17 cellular contexts compared by ENCODE assay signal in genomic region chr2:85593023-85593422, GRCh38. TPM values are rescaled to one million over a fixed set of nuclear protein-coding genes. Genes with fewer than 3 reads are reported as not detected.
DNase-seq lines count a peak whose midpoint lies in the region; ATAC-seq and TF ChIP-seq lines count a peak whose summit lies in the region.
"Had no signal": no experiment of that assay in that cellular context is flagged by ENCODE, and none has a peak within 500 bp of the region (broad histone marks: within the 10 kb centered on the region; RNA-seq: fewer than 3 reads in every experiment).

No MANE protein-coding gene starts in this region.

- no peak overlapping the region for H4K12ac ChIP-seq in trophoblast cell (ENCODE audit: low read depth, low read length)

- POLR2A ChIA-PET in IMR-90 (lab: Charles Lee; ENCODE audit: unreplicated experiment) = no interaction called here

- no peak overlapping the region for H3K14ac ChIP-seq in IMR-90 (replicated peaks; ENCODE audit: low read depth, low read length)
- no peak overlapping the region for H3K14ac ChIP-seq in trophoblast cell (ENCODE audit: low read length)

- H2AK9ac ChIP-seq in IMR-90 (replicated peaks; ENCODE audit: low read depth, low read length, poor library complexity) = no peak overlapping the region

- H3K23ac ChIP-seq in IMR-90 (ENCODE audit: low read depth, low read length) = no peak overlapping the region
- H3K23ac ChIP-seq in trophoblast cell (ENCODE audit: low read length) = no peak overlapping the region

- no peaks in the 10 kb centered on the region for H3K27me3 Mint-ChIP-seq in activated T-cell treated with anti-CD3 and anti-CD28 coated beads, Interleukin-2, amount 50 U/mL, for 24 hours
- H3K27me3 Mint-ChIP-seq: CD4-positive, CD25-positive, alpha-beta regulatory T cell had no signal

- no peak for DNase-seq in activated T-cell treated with anti-CD3 and anti-CD28 coated beads, Interleukin-2, amount 50 U/mL, for 24 hours
- no peak for DNase-seq in activated T-cell treated with anti-CD3 and anti-CD28 coated beads, Interleukin-2, amount 50 U/mL, for 1 hour
- DNase-seq in IMR-90 (no peak), islet precursor cell (peak; percentile 48), trophoblast cell (peak; percentile 79 to 88), NK-92 (lab: John Stamatoyannopoulos, UW; ENCODE audit: unreplicated experiment) (no peak), HAP-1 (ENCODE audit: low spot score in 2 of 2) (no peak), HUDEP-2 (lab: John Stamatoyannopoulos, UW; ENCODE audit: unreplicated experiment in 76 of 76) (no peak)
- DNase-seq: AML-193; CD4-positive, CD25-positive, alpha-beta regulatory T cell; GF-D8; NCI-H1092 treated with DMSO at 0.1 percent for 48 hours; NCI-H187; NCI-H69; PC-9 had no signal

- no peak for ATAC-seq in IMR-90 (ENCODE audit: low read depth)
- ATAC-seq: HCT116 had no signal

- intact Hi-C loops in IMR-90 (cut with micrococcal nuclease) = no loop called here

- H3K27ac Mint-ChIP-seq in activated T-cell treated with anti-CD3 and anti-CD28 coated beads, Interleukin-2, amount 50 U/mL, for 24 hours = peak overlapping the region; percentile 57

- H4K8ac ChIP-seq in IMR-90 (ENCODE audit: low read depth in 2 of 2, low read length in 2 of 2) = no peak overlapping the region
- no peak overlapping the region for H4K8ac ChIP-seq in trophoblast cell (ENCODE audit: low read depth, low read length)

- no peak overlapping the region for H2BK12ac ChIP-seq in trophoblast cell (ENCODE audit: low read length)

- BruUV-seq in IMR-90 (replicated peaks; lab: Mats Ljungman, UMichigan) = no TSS peak

- no peaks in the 10 kb centered on the region for H3K9me3 Mint-ChIP-seq in activated T-cell treated with anti-CD3 and anti-CD28 coated beads, Interleukin-2, amount 50 U/mL, for 24 hours
- H3K9me3 Mint-ChIP-seq: CD4-positive, CD25-positive, alpha-beta regulatory T cell had no signal

- no peak overlapping the region for H3K56ac ChIP-seq in IMR-90 (ENCODE audit: extremely low read depth, insufficient read depth, low read length)

- no peak overlapping the region for H3K27ac ChIP-seq in IMR-90 (ENCODE audit: insufficient read depth, low read length)
- no peak overlapping the region for H3K27ac ChIP-seq in trophoblast cell (ENCODE audit: low read depth, low read length)
- H3K27ac ChIP-seq: KMS-11, PC-9 had no signal

- H3K9me1 ChIP-seq in IMR-90 (ENCODE audit: insufficient read depth, low read length) = peaks cover 34% of the 10 kb centered on the region

- H3K36me3 ChIP-seq in IMR-90 (ENCODE audit: control insufficient read depth, insufficient read depth, low read length) (peaks cover 13% of the 10 kb centered on the region), trophoblast cell (ENCODE audit: control insufficient read depth in 1 of 2, insufficient read depth in 2 of 2, low read length in 2 of 2) (peaks cover 13 to 14% of the 10 kb centered on the region in 2 experiments), HAP-1 (replicated peaks) (peaks cover 13% of the 10 kb centered on the region)

- TF ChIP-seq RAD21 in IMR-90 (IDR thresholded peaks at IDR 0.05; ENCODE audit: low read length) = no peak

- peaks cover 5% of the 10 kb centered on the region for H3K79me2 ChIP-seq in trophoblast cell (ENCODE audit: control insufficient read depth, insufficient read depth, low read length, poor library complexity)

- CTCF ChIA-PET in IMR-90 (lab: Yijun Ruan, JAX) = no interaction called here

- H3K4me1 Mint-ChIP-seq in activated T-cell treated with anti-CD3 and anti-CD28 coated beads, Interleukin-2, amount 50 U/mL, for 24 hours (ENCODE audit: low read depth) = peaks cover 37% of the 10 kb centered on the region

- TF ChIP-seq CTCF in IMR-90 (conservative IDR thresholded peaks at IDR 0.05; ENCODE audit: low read depth, low read length) = no peak

- peaks cover 26% of the 10 kb centered on the region for H3K4me1 ChIP-seq in IMR-90 (ENCODE audit: control insufficient read depth, insufficient read depth, low read length)
- peaks cover 9 to 18% of the 10 kb centered on the region in 2 experiments for H3K4me1 ChIP-seq in trophoblast cell (ENCODE audit: control insufficient read depth in 1 of 2, insufficient read depth in 2 of 2, low read length in 2 of 2)
- H3K4me1 ChIP-seq in HAP-1 = peaks cover 7% of the 10 kb centered on the region; the same call in 1 of the 2 replicates

- no peak overlapping the region for H3K18ac ChIP-seq in IMR-90 (ENCODE audit: low read depth, low read length)
- H3K18ac ChIP-seq in trophoblast cell (ENCODE audit: low read length) = no peak overlapping the region

- H3K9ac ChIP-seq in IMR-90 (ENCODE audit: low read depth, low read length) (no peak overlapping the region), trophoblast cell (ENCODE audit: low read length) (no peak overlapping the region)
- H3K9ac ChIP-seq: KMS-11 had no signal

- no peak overlapping the region for H3K4me3 Mint-ChIP-seq in activated T-cell treated with anti-CD3 and anti-CD28 coated beads, Interleukin-2, amount 50 U/mL, for 24 hours

- no peak overlapping the region for H3K4me3 ChIP-seq in IMR-90 (ENCODE audit: insufficient read depth, low read depth, low read length)
- no peak overlapping the region for H3K4me3 ChIP-seq in trophoblast cell (ENCODE audit: low read depth, low read length)
- H3K4me3 ChIP-seq in HAP-1 = no peak overlapping the region
- H3K4me3 ChIP-seq: PC-9 had no signal

- no peak overlapping the region for H2AFZ ChIP-seq in IMR-90 (replicated peaks; ENCODE audit: low read length, poor library complexity)
- no peak overlapping the region for H2AFZ ChIP-seq in trophoblast cell (ENCODE audit: insufficient read depth, low read length, poor library complexity)
- H2AFZ ChIP-seq: PC-9 had no signal

- WGBS in IMR-90 (ENCODE audit: extremely low coverage in 2 of 2, insufficient read length in 1 of 2), 2 experiments = 62% methylated on average over 3 of the region's 3 CpGs; no CpG with 5 or more reads in 1 of the 2 experiments
- no CpG with 5 or more reads among the region's 3 CpGs for WGBS in trophoblast cell (ENCODE audit: extremely low coverage, insufficient coverage, insufficient read length)

- H2BK120ac ChIP-seq in IMR-90 (ENCODE audit: low read depth, low read length) (no peak overlapping the region), trophoblast cell (ENCODE audit: insufficient read depth, low read length, poor library complexity) (no peak overlapping the region)

- no peak overlapping the region for H2BK15ac ChIP-seq in IMR-90 (ENCODE audit: low read depth, low read length)

- H3K79me1 ChIP-seq in IMR-90 (ENCODE audit: low read depth in 1 of 2, low read length in 2 of 2) = peaks cover 42 to 77% of the 10 kb centered on the region in 2 experiments
- peaks cover 7% of the 10 kb centered on the region for H3K79me1 ChIP-seq in trophoblast cell (ENCODE audit: low read length)

- H4K20me1 ChIP-seq in IMR-90 (ENCODE audit: insufficient read depth, low read length) = peaks cover 23% of the 10 kb centered on the region

- no peaks in the 10 kb centered on the region for H3K9me3 ChIP-seq in IMR-90 (ENCODE audit: control insufficient read depth, insufficient read depth, low read length)
- no peaks in the 10 kb centered on the region for H3K9me3 ChIP-seq in trophoblast cell (ENCODE audit: insufficient read depth, low read depth, low read length)
- no peaks in the 10 kb centered on the region for H3K9me3 ChIP-seq in HAP-1

- H2BK5ac ChIP-seq in IMR-90 (ENCODE audit: low read depth, low read length, poor library complexity, severe bottlenecking) (no peak overlapping the region), trophoblast cell (ENCODE audit: low read depth, low read length, poor library complexity) (no peak overlapping the region)

- peaks cover 31% of the 10 kb centered on the region for H3K36me3 Mint-ChIP-seq in activated T-cell treated with anti-CD3 and anti-CD28 coated beads, Interleukin-2, amount 50 U/mL, for 24 hours (ENCODE audit: low read depth)

- dilution Hi-C loops in IMR-90 (cut with HindIII; ENCODE audit: low sequenced_read_pairs, unreplicated experiment) = no loop called here

- H3K27me3 ChIP-seq in IMR-90 (ENCODE audit: control insufficient read depth, insufficient read depth, low read length) = no peaks in the 10 kb centered on the region
- no peaks in the 10 kb centered on the region for H3K27me3 ChIP-seq in trophoblast cell (ENCODE audit: insufficient read depth, low read length)
- H3K27me3 ChIP-seq in HAP-1 (ENCODE audit: low read depth) = no peaks in the 10 kb centered on the region

- no peak overlapping the region for H4K5ac ChIP-seq in IMR-90 (ENCODE audit: low read depth, low read length)

- H3K4me2 ChIP-seq in IMR-90 (ENCODE audit: low read depth, low read length) = no peak overlapping the region
- H3K4me2 ChIP-seq in trophoblast cell (ENCODE audit: low read length) = no peak overlapping the region
- H3K4me2 ChIP-seq: KMS-11, PC-9 had no signal

- no peak overlapping the region for H3K4ac ChIP-seq in IMR-90 (ENCODE audit: low read depth, low read length)
- H3K4ac ChIP-seq in trophoblast cell (ENCODE audit: low read depth, low read length) = no peak overlapping the region

- in situ Hi-C loops in IMR-90 (cut with MboI; ENCODE audit: low sequenced_read_pairs) = no loop called here
- in situ Hi-C loops in HAP-1 (cut with MboI; ENCODE audit: low sequenced_read_pairs) = no loop called here

- H2AK5ac ChIP-seq in IMR-90 (ENCODE audit: low read depth, low read length) = peak overlapping the region; percentile 43; the same call in 1 of the 2 replicates
- H2AK5ac ChIP-seq in trophoblast cell (ENCODE audit: low read length) = no peak overlapping the region

- H4K91ac ChIP-seq in IMR-90 (ENCODE audit: insufficient read depth, low read depth, low read length) = no peak overlapping the region
- no peak overlapping the region for H4K91ac ChIP-seq in trophoblast cell (ENCODE audit: low read depth, low read length)

- no peak overlapping the region for H2BK20ac ChIP-seq in IMR-90 (ENCODE audit: low read depth, low read length)

- TF ChIP-seq POLR2A in IMR-90 (IDR thresholded peaks at IDR 0.05; ENCODE audit: low read depth, low read length) = no peak

RNA-seq across cellular contexts. Expression of gene RNF181, which starts 2.5 kb away (rescaled TPM):
- 326 and 498 TPM in 2 replicates for total RNA-seq in IMR-90 (2012; rRNA removed)
- polyA plus RNA-seq in IMR-90 (2012; rRNA removed) = 438 and 481 TPM in 2 replicates
- polyA plus RNA-seq in IMR-90 (2012; cell fraction: cytosol; rRNA removed) = 538 and 709 TPM in 2 replicates
- 203 and 232 TPM in 2 replicates for polyA plus RNA-seq in IMR-90 (2012; cell fraction: nucleus; rRNA removed; ENCODE audit: low replicate concordance)
- polyA plus RNA-seq in trophoblast cell (2013) = 201 and 212 TPM in 2 replicates

RNA-seq across cellular contexts. Expression of gene VAMP5, which starts 8.8 kb away (rescaled TPM):
- 13.8 and 27.8 TPM in 2 replicates for total RNA-seq in IMR-90 (2012; rRNA removed)
- 103 and 121 TPM in 2 replicates for polyA plus RNA-seq in IMR-90 (2012; rRNA removed)
- polyA plus RNA-seq in IMR-90 (2012; cell fraction: cytosol; rRNA removed) = 209 and 319 TPM in 2 replicates
- 51.1 and 83.2 TPM in 2 replicates for polyA plus RNA-seq in IMR-90 (2012; cell fraction: nucleus; rRNA removed; ENCODE audit: low replicate concordance)
- 9.0 and 9.3 TPM in 2 replicates for polyA plus RNA-seq in trophoblast cell (2013)

RNA-seq across cellular contexts. Expression of gene TMEM150A, which starts 9.5 kb away (rescaled TPM):
- total RNA-seq in IMR-90 (2012; rRNA removed) = 4.7 and 4.8 TPM in 2 replicates
- 16.3 and 19.1 TPM in 2 replicates for polyA plus RNA-seq in IMR-90 (2012; rRNA removed)
- polyA plus RNA-seq in IMR-90 (2012; cell fraction: cytosol; rRNA removed) = 15.8 and 27.0 TPM in 2 replicates
- 30.8 and 68.9 TPM in 2 replicates for polyA plus RNA-seq in IMR-90 (2012; cell fraction: nucleus; rRNA removed; ENCODE audit: low replicate concordance)
- polyA plus RNA-seq in trophoblast cell (2013) = 10.1 and 10.9 TPM in 2 replicates

RNA-seq across cellular contexts. Expression of gene VAMP8, which starts 15.6 kb away (rescaled TPM):
- total RNA-seq in IMR-90 (2012; rRNA removed) = 0.83 and 0.90 TPM in 2 replicates
- 1.7 and 1.9 TPM in 2 replicates for polyA plus RNA-seq in IMR-90 (2012; rRNA removed)
- 0.82 and 2.4 TPM in 2 replicates for polyA plus RNA-seq in IMR-90 (2012; cell fraction: cytosol; rRNA removed)
- 0.13 and 2.1 TPM in 2 replicates for polyA plus RNA-seq in IMR-90 (2012; cell fraction: nucleus; rRNA removed; ENCODE audit: low replicate concordance)
- polyA plus RNA-seq in trophoblast cell (2013) = 104 and 109 TPM in 2 replicates

RNA-seq across cellular contexts. Expression of gene C2orf68, which starts 18.8 kb away (rescaled TPM):
- total RNA-seq in IMR-90 (2012; rRNA removed) = 5.8 and 6.8 TPM in 2 replicates
- polyA plus RNA-seq in IMR-90 (2012; rRNA removed) = 6.7 and 10.1 TPM in 2 replicates
- polyA plus RNA-seq in IMR-90 (2012; cell fraction: cytosol; rRNA removed) = 2.2 and 3.1 TPM in 2 replicates
- 7.7 and 18.6 TPM in 2 replicates for polyA plus RNA-seq in IMR-90 (2012; cell fraction: nucleus; rRNA removed; ENCODE audit: low replicate concordance)
- 35.7 and 37.4 TPM in 2 replicates for polyA plus RNA-seq in trophoblast cell (2013)

Comparison
In these comparisons a context has a peak if more than half of its experiments do, and no peak if none do; other contexts are left out.
1. DNase-seq: peak in islet precursor cell (single experiment) and trophoblast cell (2 of 2); none in activated T-cell treated with anti-CD3 and anti-CD28 coated beads, Interleukin-2, amount 50 U/mL, for 24 hours (single experiment), activated T-cell treated with anti-CD3 and anti-CD28 coated beads, Interleukin-2, amount 50 U/mL, for 1 hour (single experiment), IMR-90 (single experiment), NK-92 (single experiment), HAP-1 (0 of 2) and HUDEP-2 (0 of 76).